Comparison of ENCODE assay signal across 1 cellular context in the genomic region with DNA sequence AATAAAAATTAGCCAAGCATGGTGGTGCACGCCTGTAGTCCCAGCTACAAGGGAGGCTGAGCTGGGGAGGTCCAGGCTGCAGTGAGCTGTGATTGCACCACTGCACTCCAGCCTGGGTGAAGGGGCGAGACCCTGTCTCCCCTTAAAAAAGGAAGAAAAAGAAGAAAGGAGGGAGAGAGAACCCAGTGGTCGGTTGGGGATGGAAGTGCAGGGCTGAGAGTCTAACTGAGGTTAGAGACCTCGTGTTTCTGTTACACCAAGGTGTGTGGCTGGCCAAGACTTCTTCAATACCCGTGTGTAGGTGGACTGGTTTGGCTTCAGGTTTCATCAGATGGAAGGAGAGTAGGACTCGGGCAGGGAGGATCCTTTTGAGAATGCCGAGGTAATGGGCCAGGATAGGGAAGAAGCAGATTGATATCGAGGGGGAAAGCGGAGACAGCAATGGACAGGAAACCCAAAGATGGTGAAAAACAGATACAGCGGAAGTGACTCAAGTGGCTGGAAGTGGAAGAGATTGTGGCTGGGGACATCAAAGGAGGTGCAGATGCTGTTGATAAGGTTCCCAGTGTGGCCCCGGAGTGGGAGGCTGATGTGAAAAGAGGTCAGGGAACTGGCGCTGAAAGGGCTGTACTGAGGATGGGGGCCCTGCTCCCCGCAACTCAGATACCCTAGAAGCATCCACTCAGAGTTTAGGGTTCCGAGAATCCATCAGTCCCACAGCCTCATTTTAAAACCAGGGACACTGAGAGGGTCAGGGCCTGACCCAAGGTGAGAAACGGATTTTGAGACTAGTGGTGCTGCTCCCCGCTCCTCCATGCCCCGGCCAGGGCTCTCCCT.
TF ChIP-seq lines count a peak whose summit lies in the region.

No MANE protein-coding gene starts in this region.

TF ChIP-seq in K562, 482 proteins besides CTCF, POLR2A, EP300 and RAD21 (continued from another document and continues in another):
- TF ChIP-seq, protein P1, sequence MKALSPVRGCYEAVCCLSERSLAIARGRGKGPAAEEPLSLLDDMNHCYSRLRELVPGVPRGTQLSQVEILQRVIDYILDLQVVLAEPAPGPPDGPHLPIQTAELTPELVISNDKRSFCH (CRISPR knock-in tag; IDR thresholded peaks at IDR 0.05): no peak
- TF ChIP-seq, protein P1 (tag; IDR thresholded peaks at IDR 0.05): peak; percentile 76
- TF ChIP-seq ZNF24 (IDR thresholded peaks at IDR 0.05): no peak; the same call in 1 of the 2 replicates
- TF ChIP-seq ZNF316 (IDR thresholded peaks at IDR 0.05): no peak
- peak; percentile 68 for TF ChIP-seq SMAD3 (CRISPR knock-in tag; conservative IDR thresholded peaks at IDR 0.05)
- TF ChIP-seq, protein P2, sequence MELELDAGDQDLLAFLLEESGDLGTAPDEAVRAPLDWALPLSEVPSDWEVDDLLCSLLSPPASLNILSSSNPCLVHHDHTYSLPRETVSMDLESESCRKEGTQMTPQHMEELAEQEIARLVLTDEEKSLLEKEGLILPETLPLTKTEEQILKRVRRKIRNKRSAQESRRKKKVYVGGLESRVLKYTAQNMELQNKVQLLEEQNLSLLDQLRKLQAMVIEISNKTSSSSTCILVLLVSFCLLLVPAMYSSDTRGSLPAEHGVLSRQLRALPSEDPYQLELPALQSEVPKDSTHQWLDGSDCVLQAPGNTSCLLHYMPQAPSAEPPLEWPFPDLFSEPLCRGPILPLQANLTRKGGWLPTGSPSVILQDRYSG (tag; conservative IDR thresholded peaks at IDR 0.05; ENCODE audit: low read depth): no peak; the same call in 1 of the 2 replicates
- TF ChIP-seq RBM17 (IDR thresholded peaks at IDR 0.05; ENCODE audit: borderline replicate concordance, low read depth, low read length): no peak
- peak; percentile 8; the same call in 1 of the 2 replicates for TF ChIP-seq ZNF644 (tag; IDR thresholded peaks at IDR 0.05; ENCODE audit: low read depth)
- TF ChIP-seq HNRNPL (IDR thresholded peaks at IDR 0.05; ENCODE audit: low read depth, low read length): no peak
- TF ChIP-seq, protein P3, sequence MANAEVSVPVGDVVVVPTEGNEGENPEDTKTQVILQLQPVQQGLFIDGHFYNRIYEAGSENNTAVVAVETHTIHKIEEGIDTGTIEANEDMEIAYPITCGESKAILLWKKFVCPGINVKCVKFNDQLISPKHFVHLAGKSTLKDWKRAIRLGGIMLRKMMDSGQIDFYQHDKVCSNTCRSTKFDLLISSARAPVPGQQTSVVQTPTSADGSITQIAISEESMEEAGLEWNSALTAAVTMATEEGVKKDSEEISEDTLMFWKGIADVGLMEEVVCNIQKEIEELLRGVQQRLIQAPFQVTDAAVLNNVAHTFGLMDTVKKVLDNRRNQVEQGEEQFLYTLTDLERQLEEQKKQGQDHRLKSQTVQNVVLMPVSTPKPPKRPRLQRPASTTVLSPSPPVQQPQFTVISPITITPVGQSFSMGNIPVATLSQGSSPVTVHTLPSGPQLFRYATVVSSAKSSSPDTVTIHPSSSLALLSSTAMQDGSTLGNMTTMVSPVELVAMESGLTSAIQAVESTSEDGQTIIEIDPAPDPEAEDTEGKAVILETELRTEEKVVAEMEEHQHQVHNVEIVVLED (CRISPR knock-in tag; IDR thresholded peaks at IDR 0.05): no peak
- TF ChIP-seq LCOR (CRISPR knock-in tag; IDR thresholded peaks at IDR 0.05): peak; percentile 36; the same call in 1 of the 2 replicates
- TF ChIP-seq POLR2AphosphoS5 (IDR thresholded peaks at IDR 0.05; ENCODE audit: control insufficient read depth, insufficient read depth, low read depth, low read length): peak; percentile 70
- no peak for TF ChIP-seq ZNF174 (CRISPR knock-in tag; IDR thresholded peaks at IDR 0.05)
- TF ChIP-seq ZNF668 (CRISPR knock-in tag; IDR thresholded peaks at IDR 0.05): no peak
- TF ChIP-seq IRF1 (CRISPR knock-in tag; IDR thresholded peaks at IDR 0.05; ENCODE audit: borderline replicate concordance): no peak
- TF ChIP-seq IFI16 (CRISPR knock-in tag; IDR thresholded peaks at IDR 0.05): no peak
- TF ChIP-seq ZNF778 (CRISPR knock-in tag; IDR thresholded peaks at IDR 0.05): no peak
- peak; percentile 86 to 87 for TF ChIP-seq KDM1A (IDR thresholded peaks at IDR 0.05)
- no peak for TF ChIP-seq HNRNPUL1 (IDR thresholded peaks at IDR 0.05; ENCODE audit: low read length)
- peak; percentile 100 for TF ChIP-seq TCF7 (IDR thresholded peaks at IDR 0.05; ENCODE audit: borderline replicate concordance)
- TF ChIP-seq ZNF232 (CRISPR knock-in tag; IDR thresholded peaks at IDR 0.05): no peak; the same call in none of the 2 replicates
- no peak for TF ChIP-seq TAF1 (IDR thresholded peaks at IDR 0.05; ENCODE audit: control insufficient read depth, extremely low read depth, insufficient read depth, low read length, severe bottlenecking)
- TF ChIP-seq ZNF23 (CRISPR knock-in tag; IDR thresholded peaks at IDR 0.05): no peak
- no peak for TF ChIP-seq FOXM1 (IDR thresholded peaks at IDR 0.05; ENCODE audit: low read depth)
- no peak for TF ChIP-seq FOXM1 (CRISPR knock-in tag; IDR thresholded peaks at IDR 0.05; ENCODE audit: low read depth)
- TF ChIP-seq HEY1 (CRISPR knock-in tag; IDR thresholded peaks at IDR 0.05; ENCODE audit: borderline replicate concordance): no peak
- no peak for TF ChIP-seq SREBF2 (CRISPR knock-in tag; IDR thresholded peaks at IDR 0.05)
- TF ChIP-seq BDP1 (IDR thresholded peaks at IDR 0.05; ENCODE audit: insufficient read depth, insufficient read length): no peak
- peak; percentile 53 for TF ChIP-seq BCOR (IDR thresholded peaks at IDR 0.05)
- TF ChIP-seq BRD9 (IDR thresholded peaks at IDR 0.05; ENCODE audit: low read depth, partially characterized antibody): peak; percentile 83
- TF ChIP-seq CAMTA2 (CRISPR knock-in tag; conservative IDR thresholded peaks at IDR 0.05): 0 out of 2 replicates have a peak, but pooled peaks have one; percentile 65
- TF ChIP-seq ARID1B (IDR thresholded peaks at IDR 0.05): peak; percentile 95
- no peak for TF ChIP-seq ZNF224 (CRISPR knock-in tag; IDR thresholded peaks at IDR 0.05)
- TF ChIP-seq, protein P4, sequence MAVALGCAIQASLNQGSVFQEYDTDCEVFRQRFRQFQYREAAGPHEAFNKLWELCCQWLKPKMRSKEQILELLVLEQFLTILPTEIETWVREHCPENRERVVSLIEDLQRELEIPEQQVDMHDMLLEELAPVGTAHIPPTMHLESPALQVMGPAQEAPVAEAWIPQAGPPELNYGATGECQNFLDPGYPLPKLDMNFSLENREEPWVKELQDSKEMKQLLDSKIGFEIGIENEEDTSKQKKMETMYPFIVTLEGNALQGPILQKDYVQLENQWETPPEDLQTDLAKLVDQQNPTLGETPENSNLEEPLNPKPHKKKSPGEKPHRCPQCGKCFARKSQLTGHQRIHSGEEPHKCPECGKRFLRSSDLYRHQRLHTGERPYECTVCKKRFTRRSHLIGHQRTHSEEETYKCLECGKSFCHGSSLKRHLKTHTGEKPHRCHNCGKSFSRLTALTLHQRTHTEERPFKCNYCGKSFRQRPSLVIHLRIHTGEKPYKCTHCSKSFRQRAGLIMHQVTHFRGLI (CRISPR knock-in tag; IDR thresholded peaks at IDR 0.05): no peak
- TF ChIP-seq ATF6 (CRISPR knock-in tag; IDR thresholded peaks at IDR 0.05): no peak
- no peak for TF ChIP-seq TGIF2 (CRISPR knock-in tag; IDR thresholded peaks at IDR 0.05)
- TF ChIP-seq, protein P5, sequence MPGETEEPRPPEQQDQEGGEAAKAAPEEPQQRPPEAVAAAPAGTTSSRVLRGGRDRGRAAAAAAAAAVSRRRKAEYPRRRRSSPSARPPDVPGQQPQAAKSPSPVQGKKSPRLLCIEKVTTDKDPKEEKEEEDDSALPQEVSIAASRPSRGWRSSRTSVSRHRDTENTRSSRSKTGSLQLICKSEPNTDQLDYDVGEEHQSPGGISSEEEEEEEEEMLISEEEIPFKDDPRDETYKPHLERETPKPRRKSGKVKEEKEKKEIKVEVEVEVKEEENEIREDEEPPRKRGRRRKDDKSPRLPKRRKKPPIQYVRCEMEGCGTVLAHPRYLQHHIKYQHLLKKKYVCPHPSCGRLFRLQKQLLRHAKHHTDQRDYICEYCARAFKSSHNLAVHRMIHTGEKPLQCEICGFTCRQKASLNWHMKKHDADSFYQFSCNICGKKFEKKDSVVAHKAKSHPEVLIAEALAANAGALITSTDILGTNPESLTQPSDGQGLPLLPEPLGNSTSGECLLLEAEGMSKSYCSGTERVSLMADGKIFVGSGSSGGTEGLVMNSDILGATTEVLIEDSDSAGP (CRISPR knock-in tag; IDR thresholded peaks at IDR 0.05): no peak
- no peak for TF ChIP-seq NR2F6 (CRISPR knock-in tag; IDR thresholded peaks at IDR 0.05)
- no peak for TF ChIP-seq E2F3 (CRISPR knock-in tag; IDR thresholded peaks at IDR 0.05)
- TF ChIP-seq ELF1 (tag; IDR thresholded peaks at IDR 0.05): peak; percentile 69
- 0 out of 2 replicates have a peak, but pooled peaks have one; percentile 55 for TF ChIP-seq MBD2 (IDR thresholded peaks at IDR 0.05; ENCODE audit: borderline replicate concordance, low read depth)
- TF ChIP-seq HLTF (IDR thresholded peaks at IDR 0.05): no peak
- no peak for TF ChIP-seq SNRNP70 (optimal IDR thresholded peaks at IDR 0.05; ENCODE audit: low read depth, low read length)
- no peak for TF ChIP-seq FOS (IDR thresholded peaks at IDR 0.05; ENCODE audit: extremely low read depth, insufficient read length)
- TF ChIP-seq ZNF551 (CRISPR knock-in tag; IDR thresholded peaks at IDR 0.05): no peak
- peak; percentile 6; the same call in 1 of the 2 replicates for TF ChIP-seq CC2D1A (IDR thresholded peaks at IDR 0.05)
- TF ChIP-seq ZNF507 (tag; conservative IDR thresholded peaks at IDR 0.05): no peak
- TF ChIP-seq, protein P6, sequence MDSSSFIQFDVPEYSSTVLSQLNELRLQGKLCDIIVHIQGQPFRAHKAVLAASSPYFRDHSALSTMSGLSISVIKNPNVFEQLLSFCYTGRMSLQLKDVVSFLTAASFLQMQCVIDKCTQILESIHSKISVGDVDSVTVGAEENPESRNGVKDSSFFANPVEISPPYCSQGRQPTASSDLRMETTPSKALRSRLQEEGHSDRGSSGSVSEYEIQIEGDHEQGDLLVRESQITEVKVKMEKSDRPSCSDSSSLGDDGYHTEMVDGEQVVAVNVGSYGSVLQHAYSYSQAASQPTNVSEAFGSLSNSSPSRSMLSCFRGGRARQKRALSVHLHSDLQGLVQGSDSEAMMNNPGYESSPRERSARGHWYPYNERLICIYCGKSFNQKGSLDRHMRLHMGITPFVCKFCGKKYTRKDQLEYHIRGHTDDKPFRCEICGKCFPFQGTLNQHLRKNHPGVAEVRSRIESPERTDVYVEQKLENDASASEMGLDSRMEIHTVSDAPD (CRISPR knock-in tag; IDR thresholded peaks at IDR 0.05): no peak
- no peak for TF ChIP-seq NELFE (IDR thresholded peaks at IDR 0.05; ENCODE audit: insufficient read depth, insufficient read length)
- no peak for TF ChIP-seq SRSF3 (IDR thresholded peaks at IDR 0.05; ENCODE audit: insufficient read depth, low read length)
- TF ChIP-seq, protein P7, sequence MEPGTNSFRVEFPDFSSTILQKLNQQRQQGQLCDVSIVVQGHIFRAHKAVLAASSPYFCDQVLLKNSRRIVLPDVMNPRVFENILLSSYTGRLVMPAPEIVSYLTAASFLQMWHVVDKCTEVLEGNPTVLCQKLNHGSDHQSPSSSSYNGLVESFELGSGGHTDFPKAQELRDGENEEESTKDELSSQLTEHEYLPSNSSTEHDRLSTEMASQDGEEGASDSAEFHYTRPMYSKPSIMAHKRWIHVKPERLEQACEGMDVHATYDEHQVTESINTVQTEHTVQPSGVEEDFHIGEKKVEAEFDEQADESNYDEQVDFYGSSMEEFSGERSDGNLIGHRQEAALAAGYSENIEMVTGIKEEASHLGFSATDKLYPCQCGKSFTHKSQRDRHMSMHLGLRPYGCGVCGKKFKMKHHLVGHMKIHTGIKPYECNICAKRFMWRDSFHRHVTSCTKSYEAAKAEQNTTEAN (CRISPR knock-in tag; IDR thresholded peaks at IDR 0.05): peak; percentile 13; the same call in 1 of the 2 replicates
- TF ChIP-seq MEIS2 (IDR thresholded peaks at IDR 0.05; ENCODE audit: partially characterized antibody): peak; percentile 47
- TF ChIP-seq PTBP1 (IDR thresholded peaks at IDR 0.05; ENCODE audit: low read depth, low read length): no peak
- peak; percentile 67 for TF ChIP-seq TAF9B (IDR thresholded peaks at IDR 0.05; ENCODE audit: partially characterized antibody)
- peak; percentile 16 for TF ChIP-seq MYC (IDR thresholded peaks at IDR 0.05; ENCODE audit: low read depth, low read length)
- no peak for TF ChIP-seq MYC (CRISPR knock-in tag; IDR thresholded peaks at IDR 0.05; ENCODE audit: borderline replicate concordance, low read depth)
- no peak for TF ChIP-seq RBM22 (IDR thresholded peaks at IDR 0.05; ENCODE audit: low read depth, low read length, poor library complexity, severe bottlenecking)
- no peak for TF ChIP-seq PTRF (tag; IDR thresholded peaks at IDR 0.05)
- TF ChIP-seq, protein P8, sequence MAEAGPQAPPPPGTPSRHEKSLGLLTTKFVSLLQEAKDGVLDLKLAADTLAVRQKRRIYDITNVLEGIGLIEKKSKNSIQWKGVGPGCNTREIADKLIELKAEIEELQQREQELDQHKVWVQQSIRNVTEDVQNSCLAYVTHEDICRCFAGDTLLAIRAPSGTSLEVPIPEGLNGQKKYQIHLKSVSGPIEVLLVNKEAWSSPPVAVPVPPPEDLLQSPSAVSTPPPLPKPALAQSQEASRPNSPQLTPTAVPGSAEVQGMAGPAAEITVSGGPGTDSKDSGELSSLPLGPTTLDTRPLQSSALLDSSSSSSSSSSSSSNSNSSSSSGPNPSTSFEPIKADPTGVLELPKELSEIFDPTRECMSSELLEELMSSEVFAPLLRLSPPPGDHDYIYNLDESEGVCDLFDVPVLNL (CRISPR knock-in tag; IDR thresholded peaks at IDR 0.05; ENCODE audit: low read depth): no peak
- TF ChIP-seq KHSRP (IDR thresholded peaks at IDR 0.05): no peak
- no peak for TF ChIP-seq SMC3 (conservative IDR thresholded peaks at IDR 0.05; ENCODE audit: insufficient read depth, low read depth, low read length)
- TF ChIP-seq SLC30A9 (CRISPR knock-in tag; IDR thresholded peaks at IDR 0.05): no peak
- peak; percentile 93 for TF ChIP-seq HDAC2 (IDR thresholded peaks at IDR 0.05)
